In the genomic region with DNA sequence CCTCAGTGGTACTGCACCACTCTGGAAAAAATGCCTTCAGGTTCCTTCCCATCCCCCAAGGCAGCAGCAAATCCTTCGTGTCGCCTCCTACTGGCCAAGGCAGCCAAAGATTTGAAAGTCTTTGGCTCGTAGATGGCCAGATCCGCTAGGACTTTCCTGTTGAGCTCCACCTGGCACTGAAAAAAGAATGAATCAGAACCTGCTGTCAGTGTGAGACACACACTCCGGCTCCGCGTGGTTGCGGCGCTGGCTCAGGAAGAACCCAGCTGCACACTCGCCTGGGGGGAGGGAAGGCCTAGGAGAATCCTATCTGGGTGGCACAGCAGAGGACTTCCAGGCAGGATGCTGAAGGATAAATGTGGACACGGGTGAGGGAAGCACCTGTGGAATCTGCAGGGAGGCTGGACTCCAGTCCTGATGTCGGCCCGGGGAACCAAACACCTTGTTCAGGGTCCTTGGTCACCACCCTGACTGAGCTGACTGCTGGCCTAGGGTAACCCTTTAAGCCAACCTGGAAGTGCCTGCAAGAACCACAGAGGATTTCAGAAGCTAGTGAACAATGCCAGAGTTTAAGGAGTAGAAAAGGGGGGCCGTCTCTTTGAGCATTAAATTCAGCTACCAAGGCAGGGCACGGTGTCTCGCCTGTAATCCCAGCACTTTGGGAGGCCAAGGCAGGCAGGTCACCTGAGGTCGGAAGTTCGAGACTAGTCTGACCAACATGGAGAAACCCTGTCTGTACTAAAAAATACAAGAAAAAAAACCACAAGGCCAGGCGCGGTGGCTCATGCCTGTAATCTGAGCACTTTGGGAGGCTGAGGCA, we compare ENCODE assay signal across 8 cellular contexts. TPM values are rescaled to one million over a fixed set of nuclear protein-coding genes. Genes with fewer than 3 reads are reported as not detected.
A peak's percentile ranks its signal among the peaks of the same experiment; 100 is the strongest.
DNase-seq lines count a peak whose midpoint lies in the region; ATAC-seq and TF ChIP-seq lines count a peak whose summit lies in the region.

No MANE protein-coding gene starts in this region.

- H3K9me3 Mint-ChIP-seq in activated CD4-positive, alpha-beta T cell treated with anti-CD3 and anti-CD28 coated beads, Interleukin-2, amount 10 ng/mL, durations not matched to agents 7 days and 5 days, result no peaks in the 10 kb centered on the region

- H3K4me3 Mint-ChIP-seq in activated CD4-positive, alpha-beta T cell treated with anti-CD3 and anti-CD28 coated beads, Interleukin-2, amount 10 ng/mL, durations not matched to agents 7 days and 5 days, result peak overlapping the region; percentile 80

- H3K9me3 ChIP-seq in MG63, result no peaks in the 10 kb centered on the region

- H3K36me3 ChIP-seq in MG63, result peaks cover 83% of the 10 kb centered on the region

- ATAC-seq in GM19324 (IDR thresholded peaks at IDR 0.05; ENCODE audit: low FRiP score, unreplicated experiment), result no peak

- peaks cover 60% of the 10 kb centered on the region for H3K4me1 Mint-ChIP-seq in activated CD4-positive, alpha-beta T cell treated with anti-CD3 and anti-CD28 coated beads, Interleukin-2, amount 10 ng/mL, durations not matched to agents 7 days and 5 days

- POLR2A ChIA-PET in activated CD4-positive, alpha-beta T cell treated with anti-CD3 and anti-CD28 coated beads, Interleukin-2, amount 10 ng/mL, durations not matched to agents 7 days and 5 days (lab: Charles Lee), result no interaction called here

- peaks cover 57% of the 10 kb centered on the region for H3K36me3 Mint-ChIP-seq in activated CD4-positive, alpha-beta T cell treated with anti-CD3 and anti-CD28 coated beads, Interleukin-2, amount 10 ng/mL, durations not matched to agents 7 days and 5 days (ENCODE audit: low read depth)

- H3K27me3 Mint-ChIP-seq in activated CD4-positive, alpha-beta T cell treated with anti-CD3 and anti-CD28 coated beads, Interleukin-2, amount 10 ng/mL, durations not matched to agents 7 days and 5 days, result no peaks in the 10 kb centered on the region

- H3K4me3 ChIP-seq in MG63, result no peak overlapping the region
- H3K4me3 ChIP-seq in fibroblast of mammary gland (ENCODE audit: control insufficient read depth, low read depth, low read length), result no peak overlapping the region

- TF ChIP-seq CTCF in fibroblast of mammary gland (conservative IDR thresholded peaks at IDR 0.05; ENCODE audit: control insufficient read depth, insufficient read depth, low read depth, low read length), result peak; percentile 90

- H3K27me3 ChIP-seq in MG63, result no peaks in the 10 kb centered on the region

- CTCF ChIA-PET in activated CD4-positive, alpha-beta T cell treated with anti-CD3 and anti-CD28 coated beads, Interleukin-2, amount 10 ng/mL, durations not matched to agents 7 days and 5 days (lab: Charles Lee), result interaction anchor here (0.6 to 1.3 kb wide), 2 partner anchors 31 to 405 kb away, joined by 3 to 4 read pairs; no protein-coding TSS in a partner anchor

- DNase-seq in activated naive CD4-positive, alpha-beta T cell treated with Interleukin-2 at 50 U/mL for 16 hours, result peak; percentile 41
- no peak for DNase-seq in activated naive CD4-positive, alpha-beta T cell (lab: John Stamatoyannopoulos, UW)
- DNase-seq in MG63 (peak; percentile 68), fibroblast of mammary gland (ENCODE audit: low read depth) (peak; percentile 90)
- peak; percentile 46 for DNase-seq in activated CD4-positive, alpha-beta T cell treated with anti-CD3 and anti-CD28 coated beads, Interleukin-2, amount 10 ng/mL, durations not matched to agents 7 days and 5 days
- peak; percentile 46 to 50 for DNase-seq in stimulated activated CD4-positive, alpha-beta T cell treated with anti-CD3 and anti-CD28 coated beads, Interleukin-2, amount 100 ng/mL, for 48 hours
- no peak for DNase-seq in effector CD8-positive, alpha-beta T cell (lab: John Stamatoyannopoulos, UW)

- no peak overlapping the region for H3K27ac Mint-ChIP-seq in activated CD4-positive, alpha-beta T cell treated with anti-CD3 and anti-CD28 coated beads, Interleukin-2, amount 10 ng/mL, durations not matched to agents 7 days and 5 days

RNA-seq across cellular contexts. Expression of a gene that starts 3.2 kb away (rescaled TPM):
- 45.1 and 47.9 TPM in 2 replicates for total RNA-seq in MG63 (2014; rRNA removed; shearing (Covaris generic); ENCODE audit: low replicate concordance)
- total RNA-seq in activated CD4-positive, alpha-beta T cell treated with anti-CD3 and anti-CD28 coated beads, Interleukin-2, amount 10 ng/mL, durations not matched to agents 7 days and 5 days, result 100 to 1,000 TPM; 122 to 131 TPM

RNA-seq across cellular contexts. Expression of a gene that starts 4.8 kb away (rescaled TPM):
- total RNA-seq in MG63 (2014; rRNA removed; shearing (Covaris generic); ENCODE audit: low replicate concordance), result 32.0 and 55.2 TPM in 2 replicates
- 100 to 1,000 TPM in 1 of 2 experiments, 10 to 100 TPM in 1; 98.6 to 107 TPM for total RNA-seq in activated CD4-positive, alpha-beta T cell treated with anti-CD3 and anti-CD28 coated beads, Interleukin-2, amount 10 ng/mL, durations not matched to agents 7 days and 5 days

RNA-seq across cellular contexts. Expression of a gene that starts 18.8 kb away (rescaled TPM):
- total RNA-seq in MG63 (2014; rRNA removed; shearing (Covaris generic); ENCODE audit: low replicate concordance), result not detected in 2 replicates
- not detected for total RNA-seq in activated CD4-positive, alpha-beta T cell treated with anti-CD3 and anti-CD28 coated beads, Interleukin-2, amount 10 ng/mL, durations not matched to agents 7 days and 5 days

RNA-seq across cellular contexts. Expression of a gene that starts 27.3 kb away (rescaled TPM):
- 94.2 and 226 TPM in 2 replicates for total RNA-seq in MG63 (2014; rRNA removed; shearing (Covaris generic); ENCODE audit: low replicate concordance)
- total RNA-seq in activated CD4-positive, alpha-beta T cell treated with anti-CD3 and anti-CD28 coated beads, Interleukin-2, amount 10 ng/mL, durations not matched to agents 7 days and 5 days, result 100 to 1,000 TPM; 101 to 125 TPM

RNA-seq across cellular contexts. Expression of a gene that starts 33.2 kb away (rescaled TPM):
- total RNA-seq in MG63 (2014; rRNA removed; shearing (Covaris generic); ENCODE audit: low replicate concordance), result 0.59 and 6.2 TPM in 2 replicates
- total RNA-seq in activated CD4-positive, alpha-beta T cell treated with anti-CD3 and anti-CD28 coated beads, Interleukin-2, amount 10 ng/mL, durations not matched to agents 7 days and 5 days, result under 1 TPM; 0.10 to 0.12 TPM

Comparison
In these comparisons a context has a peak if more than half of its experiments do, and no peak if none do; other contexts are left out.
1. DNase-seq: peak in activated naive CD4-positive, alpha-beta T cell treated with Interleukin-2 at 50 U/mL for 16 hours (single experiment), MG63 (single experiment), activated CD4-positive, alpha-beta T cell treated with anti-CD3 and anti-CD28 coated beads, Interleukin-2, amount 10 ng/mL, durations not matched to agents 7 days and 5 days (single experiment), fibroblast of mammary gland (single experiment) and stimulated activated CD4-positive, alpha-beta T cell treated with anti-CD3 and anti-CD28 coated beads, Interleukin-2, amount 100 ng/mL, for 48 hours (2 of 2); none in activated naive CD4-positive, alpha-beta T cell (0 of 4) and effector CD8-positive, alpha-beta T cell (single experiment).